ENCODE assay signal across 14 cellular contexts in genomic region chr2:234298916-234299315, GRCh38.
DNase-seq lines count a peak whose midpoint lies in the region; ATAC-seq and TF ChIP-seq lines count a peak whose summit lies in the region.
"Had no signal": no experiment of that assay in that cellular context is flagged by ENCODE, and none has a peak within 500 bp of the region (broad histone marks: within the 10 kb centered on the region; RNA-seq: fewer than 3 reads in every experiment).

No MANE protein-coding gene starts in this region.

- no peak overlapping the region for H3K23ac ChIP-seq in IMR-90 (ENCODE audit: low read depth, low read length)

- TF ChIP-seq POLR2A in IMR-90 (IDR thresholded peaks at IDR 0.05; ENCODE audit: low read depth, low read length), result no peak

- H3K4ac ChIP-seq in IMR-90 (ENCODE audit: low read depth, low read length), result no peak overlapping the region

- in situ Hi-C loops in IMR-90 (cut with MboI; ENCODE audit: low sequenced_read_pairs), result no loop called here

- no peak overlapping the region for H2BK15ac ChIP-seq in IMR-90 (ENCODE audit: low read depth, low read length)

- H3K79me2 ChIP-seq in neural progenitor cell (ENCODE audit: low read depth), result no peaks in the 10 kb centered on the region

- dilution Hi-C loops in IMR-90 (cut with HindIII; ENCODE audit: low sequenced_read_pairs, unreplicated experiment), result no loop called here

- no peak for ATAC-seq in IMR-90 (ENCODE audit: low read depth)
- no peak for ATAC-seq in activated T-helper 17 cell treated with anti-CD3 and anti-CD28 coated beads, Interleukin-2, amount 50 U/mL, for 72 hours (replicated peaks)

- no peak overlapping the region for H3K56ac ChIP-seq in IMR-90 (ENCODE audit: extremely low read depth, insufficient read depth, low read length)

- DNase-seq in activated naive CD4-positive, alpha-beta T cell treated with anti-CD3 and anti-CD28 coated beads for 36 hours, result no peak
- DNase-seq in IMR-90 (no peak), neural progenitor cell (ENCODE audit: low spot score) (no peak), iPS-NIHi11 (ENCODE audit: low spot score) (no peak), GM19240 (ENCODE audit: insufficient read length, low spot score) (no peak)
- DNase-seq: EL, HFFc6, MV-4-11, NCI-H1417 treated with DMSO at 0.1 percent for 48 hours, NCI-H2029 treated with DMSO at 0.1 percent for 48 hours, NCI-H510A treated with DMSO at 0.1 percent for 48 hours, SHP77 treated with DMSO at 0.1 percent for 48 hours had no signal

- H3K9me1 ChIP-seq in IMR-90 (ENCODE audit: insufficient read depth, low read length), result peaks cover 8% of the 10 kb centered on the region; the same call in 1 of the 2 replicates

- H3K79me1 ChIP-seq in IMR-90 (ENCODE audit: low read depth in 1 of 2, low read length in 2 of 2), result no peaks in the 10 kb centered on the region

- H4K20me1 ChIP-seq in IMR-90 (ENCODE audit: insufficient read depth, low read length) (no peaks in the 10 kb centered on the region), neural progenitor cell (ENCODE audit: low read depth) (no peaks in the 10 kb centered on the region)

- POLR2A ChIA-PET in IMR-90 (lab: Charles Lee; ENCODE audit: unreplicated experiment), result no interaction called here

- no peak overlapping the region for H4K91ac ChIP-seq in IMR-90 (ENCODE audit: insufficient read depth, low read depth, low read length)

- no peak overlapping the region for H3K14ac ChIP-seq in IMR-90 (replicated peaks; ENCODE audit: low read depth, low read length)

- TF ChIP-seq CTCF in IMR-90 (conservative IDR thresholded peaks at IDR 0.05; ENCODE audit: low read depth, low read length) (no peak), neural progenitor cell (IDR thresholded peaks at IDR 0.05) (no peak)

- H3K9me3 ChIP-seq in IMR-90 (ENCODE audit: control insufficient read depth, insufficient read depth, low read length), result no peaks in the 10 kb centered on the region
- H3K9me3 ChIP-seq in neural progenitor cell (ENCODE audit: low read depth), result no peaks in the 10 kb centered on the region

- no CpG with 5 or more reads among the region's 3 CpGs for WGBS in IMR-90 (ENCODE audit: extremely low coverage in 2 of 2, insufficient read length in 1 of 2), 2 experiments

- H3K27ac ChIP-seq in IMR-90 (ENCODE audit: insufficient read depth, low read length) (no peak overlapping the region), neural progenitor cell (no peak overlapping the region)

- CTCF ChIA-PET in activated naive CD4-positive, alpha-beta T cell treated with anti-CD3 and anti-CD28 coated beads for 36 hours (lab: Charles Lee), result interaction anchor here (0.5 to 1.2 kb wide), 3 partner anchors 9 to 198 kb away, joined by 3 to 4 read pairs (median 4); partner anchors contain the start of gene ARL4C
- CTCF ChIA-PET in IMR-90 (lab: Yijun Ruan, JAX), result interaction anchor here (1.4 kb wide), 1 partner anchor 202 kb away, joined by 3 read pairs; no protein-coding TSS in a partner anchor

- no peak overlapping the region for H2AK9ac ChIP-seq in IMR-90 (replicated peaks; ENCODE audit: low read depth, low read length, poor library complexity)

- H3K36me3 Mint-ChIP-seq in activated naive CD4-positive, alpha-beta T cell treated with anti-CD3 and anti-CD28 coated beads, Interleukin-2, amount 50 U/mL, for 24 hours, result peaks cover 2% of the 10 kb centered on the region
- H3K36me3 Mint-ChIP-seq in activated naive CD4-positive, alpha-beta T cell treated with anti-CD3 and anti-CD28 coated beads for 36 hours (ENCODE audit: low read depth), result no peaks in the 10 kb centered on the region
- H3K36me3 Mint-ChIP-seq in activated T-helper 17 cell treated with anti-CD3 and anti-CD28 coated beads, Interleukin-2, amount 50 U/mL, for 72 hours (ENCODE audit: low read depth), result no peaks in the 10 kb centered on the region
- no peaks in the 10 kb centered on the region for H3K36me3 Mint-ChIP-seq in neural progenitor cell

- H3K4me3 ChIP-seq in IMR-90 (ENCODE audit: insufficient read depth, low read depth, low read length), result no peak overlapping the region
- no peak overlapping the region for H3K4me3 ChIP-seq in neural progenitor cell

- H3K36me3 ChIP-seq in IMR-90 (ENCODE audit: control insufficient read depth, insufficient read depth, low read length), result no peaks in the 10 kb centered on the region
- no peaks in the 10 kb centered on the region for H3K36me3 ChIP-seq in neural progenitor cell

- no peak overlapping the region for H2BK120ac ChIP-seq in IMR-90 (ENCODE audit: low read depth, low read length)

- H2AK5ac ChIP-seq in IMR-90 (ENCODE audit: low read depth, low read length), result no peak overlapping the region

- H3K9ac ChIP-seq in IMR-90 (ENCODE audit: low read depth, low read length) (no peak overlapping the region), neural progenitor cell (no peak overlapping the region)

- no TSS peak for BruUV-seq in IMR-90 (replicated peaks; lab: Mats Ljungman, UMichigan)

- no peak for TF ChIP-seq RAD21 in IMR-90 (IDR thresholded peaks at IDR 0.05; ENCODE audit: low read length)

- no peaks in the 10 kb centered on the region for H3K27me3 Mint-ChIP-seq in activated naive CD4-positive, alpha-beta T cell treated with anti-CD3 and anti-CD28 coated beads, Interleukin-2, amount 50 U/mL, for 24 hours
- H3K27me3 Mint-ChIP-seq in activated naive CD4-positive, alpha-beta T cell treated with anti-CD3 and anti-CD28 coated beads for 36 hours (ENCODE audit: low read depth), result no peaks in the 10 kb centered on the region
- no peaks in the 10 kb centered on the region for H3K27me3 Mint-ChIP-seq in activated T-helper 17 cell treated with anti-CD3 and anti-CD28 coated beads, Interleukin-2, amount 50 U/mL, for 72 hours
- peaks cover 7% of the 10 kb centered on the region for H3K27me3 Mint-ChIP-seq in neural progenitor cell (ENCODE audit: insufficient read depth, low read depth)

- peaks cover 3% of the 10 kb centered on the region; the same call in 1 of the 2 replicates for H3K4me1 ChIP-seq in IMR-90 (ENCODE audit: control insufficient read depth, insufficient read depth, low read length)
- H3K4me1 ChIP-seq in neural progenitor cell, result peaks cover 8% of the 10 kb centered on the region

- no peaks in the 10 kb centered on the region for H3K9me3 Mint-ChIP-seq in activated naive CD4-positive, alpha-beta T cell treated with anti-CD3 and anti-CD28 coated beads, Interleukin-2, amount 50 U/mL, for 24 hours
- no peaks in the 10 kb centered on the region for H3K9me3 Mint-ChIP-seq in activated naive CD4-positive, alpha-beta T cell treated with anti-CD3 and anti-CD28 coated beads for 36 hours
- no peaks in the 10 kb centered on the region for H3K9me3 Mint-ChIP-seq in activated T-helper 17 cell treated with anti-CD3 and anti-CD28 coated beads, Interleukin-2, amount 50 U/mL, for 72 hours
- no peaks in the 10 kb centered on the region for H3K9me3 Mint-ChIP-seq in neural progenitor cell
- H3K9me3 Mint-ChIP-seq: HFFc6 had no signal

- intact Hi-C loops in activated naive CD4-positive, alpha-beta T cell treated with anti-CD3 and anti-CD28 coated beads for 36 hours (cut with micrococcal nuclease), result loop anchor here (10.0 kb wide), 1 partner anchor 1214 kb away; no protein-coding TSS in a partner anchor
- intact Hi-C loops in IMR-90 (cut with micrococcal nuclease), result no loop called here

- H4K5ac ChIP-seq in IMR-90 (ENCODE audit: low read depth, low read length), result no peak overlapping the region

- peak overlapping the region; percentile 84 for H3K27ac Mint-ChIP-seq in activated naive CD4-positive, alpha-beta T cell treated with anti-CD3 and anti-CD28 coated beads, Interleukin-2, amount 50 U/mL, for 24 hours
- H3K27ac Mint-ChIP-seq in activated naive CD4-positive, alpha-beta T cell treated with anti-CD3 and anti-CD28 coated beads for 36 hours, result no peak overlapping the region
- peak overlapping the region; percentile 71 for H3K27ac Mint-ChIP-seq in activated T-helper 17 cell treated with anti-CD3 and anti-CD28 coated beads, Interleukin-2, amount 50 U/mL, for 72 hours
- no peak overlapping the region for H3K27ac Mint-ChIP-seq in neural progenitor cell
- H3K27ac Mint-ChIP-seq: HFFc6 had no signal

- peaks cover 2% of the 10 kb centered on the region for H3F3A ChIP-seq in neural progenitor cell (ENCODE audit: low read depth)

- H2AFZ ChIP-seq in IMR-90 (replicated peaks; ENCODE audit: low read length, poor library complexity) (no peak overlapping the region), neural progenitor cell (replicated peaks) (peak overlapping the region; percentile 30)

- H3K4me3 Mint-ChIP-seq in activated naive CD4-positive, alpha-beta T cell treated with anti-CD3 and anti-CD28 coated beads, Interleukin-2, amount 50 U/mL, for 24 hours, result no peak overlapping the region
- H3K4me3 Mint-ChIP-seq in activated naive CD4-positive, alpha-beta T cell treated with anti-CD3 and anti-CD28 coated beads for 36 hours, result no peak overlapping the region
- H3K4me3 Mint-ChIP-seq in activated T-helper 17 cell treated with anti-CD3 and anti-CD28 coated beads, Interleukin-2, amount 50 U/mL, for 72 hours, result peak overlapping the region; percentile 16
- H3K4me3 Mint-ChIP-seq in neural progenitor cell, result no peak overlapping the region
- H3K4me3 Mint-ChIP-seq: HFFc6 had no signal

- no peak overlapping the region for H3K4me2 ChIP-seq in IMR-90 (ENCODE audit: low read depth, low read length)
- H3K4me2 ChIP-seq in neural progenitor cell, result no peak overlapping the region

- H2BK20ac ChIP-seq in IMR-90 (ENCODE audit: low read depth, low read length), result no peak overlapping the region

- H2BK5ac ChIP-seq in IMR-90 (ENCODE audit: low read depth, low read length, poor library complexity, severe bottlenecking), result no peak overlapping the region

- H3K18ac ChIP-seq in IMR-90 (ENCODE audit: low read depth, low read length), result no peak overlapping the region

- H3K4me1 Mint-ChIP-seq in activated naive CD4-positive, alpha-beta T cell treated with anti-CD3 and anti-CD28 coated beads, Interleukin-2, amount 50 U/mL, for 24 hours, result peaks cover 79% of the 10 kb centered on the region
- H3K4me1 Mint-ChIP-seq in activated naive CD4-positive, alpha-beta T cell treated with anti-CD3 and anti-CD28 coated beads for 36 hours (ENCODE audit: low read depth), result peaks cover 59% of the 10 kb centered on the region
- H3K4me1 Mint-ChIP-seq in activated T-helper 17 cell treated with anti-CD3 and anti-CD28 coated beads, Interleukin-2, amount 50 U/mL, for 72 hours, result peaks cover 43% of the 10 kb centered on the region
- peaks cover 45% of the 10 kb centered on the region for H3K4me1 Mint-ChIP-seq in neural progenitor cell

- H4K8ac ChIP-seq in IMR-90 (ENCODE audit: low read depth in 2 of 2, low read length in 2 of 2), result no peak overlapping the region

- H3K27me3 ChIP-seq in IMR-90 (ENCODE audit: control insufficient read depth, insufficient read depth, low read length) (peaks cover 6% of the 10 kb centered on the region; the same call in 1 of the 2 replicates), neural progenitor cell (no peaks in the 10 kb centered on the region)

TF ChIP-seq in IMR-90, 13 proteins besides CTCF, POLR2A, EP300 and RAD21:
- TF ChIP-seq MAZ (IDR thresholded peaks at IDR 0.05; ENCODE audit: borderline replicate concordance, low read depth, low read length) (no peak), MAFK (IDR thresholded peaks at IDR 0.05; ENCODE audit: low read depth, low read length) (peak; percentile 94)

Comparison
In these comparisons a context has a peak if more than half of its experiments do, and no peak if none do; other contexts are left out.
1. H3K27ac Mint-ChIP-seq: peak in activated naive CD4-positive, alpha-beta T cell treated with anti-CD3 and anti-CD28 coated beads, Interleukin-2, amount 50 U/mL, for 24 hours (single experiment) and activated T-helper 17 cell treated with anti-CD3 and anti-CD28 coated beads, Interleukin-2, amount 50 U/mL, for 72 hours (single experiment); none in activated naive CD4-positive, alpha-beta T cell treated with anti-CD3 and anti-CD28 coated beads for 36 hours (single experiment) and neural progenitor cell (single experiment).